In genomic region chr11:62710001-62710345, GRCh38 we compare ENCODE assay signal across 2 cellular contexts.
TF ChIP-seq lines count a peak whose summit lies in the region.

No MANE protein-coding gene starts in this region.

TF ChIP-seq in SK-N-SH, 30 proteins besides CTCF, POLR2A, EP300 and RAD21:
- TF ChIP-seq RXRA (IDR thresholded peaks at IDR 0.05; ENCODE audit: borderline replicate concordance, low read depth): no peak

TF ChIP-seq in H1, 55 proteins besides CTCF, POLR2A, EP300 and RAD21:
- TF ChIP-seq TAF1 (IDR thresholded peaks at IDR 0.05; ENCODE audit: low read depth, low read length) (peak; percentile 71), HDAC2 (IDR thresholded peaks at IDR 0.05; ENCODE audit: borderline replicate concordance in 1 of 2, low read depth in 2 of 2, low read length in 2 of 2) (no peak; a peak in 1 of 4 replicates), TBP (IDR thresholded peaks at IDR 0.05; ENCODE audit: low read depth, low read length) (peak; percentile 6; the same call in 1 of the 2 replicates), BCL11A (IDR thresholded peaks at IDR 0.05; ENCODE audit: low read depth in 2 of 2, low read length in 2 of 2) (no peak), CHD2 (IDR thresholded peaks at IDR 0.05; ENCODE audit: low read length) (no peak), SIRT6 (IDR thresholded peaks at IDR 0.05; ENCODE audit: low read length) (no peak), POLR2AphosphoS5 (IDR thresholded peaks at IDR 0.05; ENCODE audit: low read depth, low read length) (peak; percentile 16; the same call in 1 of the 2 replicates), BACH1 (IDR thresholded peaks at IDR 0.05; ENCODE audit: low read length) (no peak), TCF12 (IDR thresholded peaks at IDR 0.05; ENCODE audit: low read depth, low read length) (no peak), ASH2L (IDR thresholded peaks at IDR 0.05; ENCODE audit: low read length) (no peak), CHD7 (IDR thresholded peaks at IDR 0.05; ENCODE audit: insufficient replicate concordance, low read length) (no peak), CHD1 (IDR thresholded peaks at IDR 0.05; ENCODE audit: low read depth, low read length) (no peak)
- TF ChIP-seq, protein P1, sequence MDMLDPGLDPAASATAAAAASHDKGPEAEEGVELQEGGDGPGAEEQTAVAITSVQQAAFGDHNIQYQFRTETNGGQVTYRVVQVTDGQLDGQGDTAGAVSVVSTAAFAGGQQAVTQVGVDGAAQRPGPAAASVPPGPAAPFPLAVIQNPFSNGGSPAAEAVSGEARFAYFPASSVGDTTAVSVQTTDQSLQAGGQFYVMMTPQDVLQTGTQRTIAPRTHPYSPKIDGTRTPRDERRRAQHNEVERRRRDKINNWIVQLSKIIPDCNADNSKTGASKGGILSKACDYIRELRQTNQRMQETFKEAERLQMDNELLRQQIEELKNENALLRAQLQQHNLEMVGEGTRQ (IDR thresholded peaks at IDR 0.05; ENCODE audit: low read length): no peak
